10 cellular contexts compared by ENCODE assay signal in genomic region chr2:6977095-6977777, GRCh38.
DNase-seq lines count a peak whose midpoint lies in the region; ATAC-seq, FAIRE-seq and TF ChIP-seq lines count a peak whose summit lies in the region.
"Had no signal": no experiment of that assay in that cellular context is flagged by ENCODE, and none has a peak within 500 bp of the region (broad histone marks: within the 10 kb centered on the region; RNA-seq: fewer than 3 reads in every experiment).

No MANE protein-coding gene starts in this region.

- H3K4me3 ChIP-seq in endothelial cell of umbilical vein (replicated peaks in 1 of 3; ENCODE audit: insufficient read depth in 1 of 3, low read depth in 1 of 3, low read length in 3 of 3) (no peak overlapping the region), muscle layer of colon (ENCODE audit: low read depth in 1 of 2, low read length in 2 of 2) (peak overlapping the region in 1 of 2 donors; percentile 20)

- H4K20me1 ChIP-seq in endothelial cell of umbilical vein (replicated peaks; ENCODE audit: control insufficient read depth, extremely low read depth, insufficient read depth, low read length): no peaks in the 10 kb centered on the region

- BruUV-seq in endothelial cell of umbilical vein (replicated peaks; lab: Mats Ljungman, UMichigan): no TSS peak

- ATAC-seq in GM21717 (IDR thresholded peaks at IDR 0.05; ENCODE audit: unreplicated experiment): no peak
- no peak for ATAC-seq in HG03097 (IDR thresholded peaks at IDR 0.05; ENCODE audit: low FRiP score, unreplicated experiment)

- no peak overlapping the region for H3K4me2 ChIP-seq in endothelial cell of umbilical vein (ENCODE audit: insufficient read depth, low read length)

- H3K27ac ChIP-seq in C4-2B: peak overlapping the region; percentile 80
- H3K27ac ChIP-seq in endothelial cell of umbilical vein (ENCODE audit: insufficient read depth, low read depth, low read length): no peak overlapping the region
- peak overlapping the region; percentile 64 for H3K27ac ChIP-seq in muscle layer of colon (ENCODE audit: low read depth, low read length)

- H3K4me1 ChIP-seq in endothelial cell of umbilical vein (ENCODE audit: control insufficient read depth, extremely low read depth, insufficient read depth, low read length): peaks cover 19% of the 10 kb centered on the region
- H3K4me1 ChIP-seq in muscle layer of colon (ENCODE audit: insufficient read depth, low read length): peaks cover 23% of the 10 kb centered on the region

- FAIRE-seq in endothelial cell of umbilical vein (lab: Jason Lieb, UNC): no peak
- FAIRE-seq: GM12891 had no signal

- H3K79me2 ChIP-seq in endothelial cell of umbilical vein (ENCODE audit: control insufficient read depth, insufficient read depth, low read length): no peaks in the 10 kb centered on the region

- POLR2A ChIA-PET in endothelial cell of umbilical vein (lab: Charles Lee): no interaction called here

- dilution Hi-C loops in endothelial cell of umbilical vein (cut with MboI; ENCODE audit: extremely low pct_ligation_motif_present, low sequenced_read_pairs): no loop called here

- H3K27me3 ChIP-seq in endothelial cell of umbilical vein (ENCODE audit: control insufficient read depth in 2 of 2, insufficient read depth in 2 of 2, low read length in 2 of 2) (no peaks in the 10 kb centered on the region), muscle layer of colon (ENCODE audit: control insufficient read depth in 1 of 2, insufficient read depth in 2 of 2, low read length in 2 of 2) (no peaks in the 10 kb centered on the region)

- H3K36me3 ChIP-seq in endothelial cell of umbilical vein (ENCODE audit: control insufficient read depth in 2 of 2, extremely low read depth in 1 of 2, insufficient read depth in 2 of 2, low read length in 2 of 2) (no peaks in the 10 kb centered on the region), muscle layer of colon (ENCODE audit: insufficient read depth, low read length) (no peaks in the 10 kb centered on the region)

- CTCF ChIA-PET in endothelial cell of umbilical vein (lab: Charles Lee): interaction anchor here (0.7 to 1.4 kb wide), 4 partner anchors 15 to 61 kb away, joined by 3 to 6 read pairs (median 4); no protein-coding TSS in a partner anchor

- H3K9me3 ChIP-seq in endothelial cell of umbilical vein (replicated peaks; ENCODE audit: control insufficient read depth, insufficient read depth, low read length): no peaks in the 10 kb centered on the region
- H3K9me3 ChIP-seq in muscle layer of colon (ENCODE audit: low read length): no peaks in the 10 kb centered on the region

- TF ChIP-seq POLR2A in endothelial cell of umbilical vein (IDR thresholded peaks at IDR 0.05; ENCODE audit: low read depth, low read length): no peak

- H3K9ac ChIP-seq in endothelial cell of umbilical vein (replicated peaks; ENCODE audit: extremely low read depth, insufficient read depth, low read length) (no peak overlapping the region), muscle layer of colon (ENCODE audit: low read length) (no peak overlapping the region)

- DNase-seq in NCI-H748 (lab: John Stamatoyannopoulos, UW; ENCODE audit: unreplicated experiment) (peak; percentile 77), endothelial cell of umbilical vein (ENCODE audit: low read depth, low spot score) (peak; percentile 47), GM19238 (ENCODE audit: insufficient read length, low spot score) (no peak), HuH-7 (ENCODE audit: low spot score) (no peak)
- DNase-seq: CD4-positive, CD25-positive, alpha-beta regulatory T cell had no signal

- no peak overlapping the region for H2AFZ ChIP-seq in endothelial cell of umbilical vein (ENCODE audit: low read depth, low read length)

- TF ChIP-seq CTCF in C4-2B (conservative IDR thresholded peaks at IDR 0.05) (no peak), endothelial cell of umbilical vein (IDR thresholded peaks at IDR 0.05; ENCODE audit: extremely low read depth in 1 of 2, insufficient read depth in 1 of 2, low read depth in 1 of 2, low read length in 2 of 2) (no peak)

- H3K9me1 ChIP-seq in endothelial cell of umbilical vein (replicated peaks; ENCODE audit: control insufficient read depth, extremely low read depth, insufficient read depth, low read length): no peaks in the 10 kb centered on the region

- intact Hi-C loops in endothelial cell of umbilical vein (cut with micrococcal nuclease): loop anchor here (2.0 kb wide), 2 partner anchors 60 kb away; partner anchors contain the start of gene RNF144A

TF ChIP-seq in endothelial cell of umbilical vein, 7 proteins besides CTCF, POLR2A, EP300 and RAD21:
- TF ChIP-seq POLR2AphosphoS5 (IDR thresholded peaks at IDR 0.05; ENCODE audit: insufficient read depth, low read depth, low read length): no peak
- TF ChIP-seq MYC (IDR thresholded peaks at IDR 0.05; ENCODE audit: low read depth, low read length): no peak
- TF ChIP-seq JUN (IDR thresholded peaks at IDR 0.05; ENCODE audit: borderline replicate concordance, insufficient read depth, insufficient read length, low read depth): no peak

Comparison
In these comparisons a context has a peak if more than half of its experiments do, and no peak if none do; other contexts are left out.
1. DNase-seq: peak in NCI-H748 (single experiment) and endothelial cell of umbilical vein (single experiment); none in GM19238 (single experiment) and HuH-7 (single experiment).